In genomic region chr7:149423441-149423970, GRCh38 we compare ENCODE assay signal across 13 cellular contexts. TPM values are rescaled to one million over a fixed set of nuclear protein-coding genes. Genes with fewer than 3 reads are reported as not detected.
A peak's percentile ranks its signal among the peaks of the same experiment; 100 is the strongest.
DNase-seq lines count a peak whose midpoint lies in the region; ATAC-seq and TF ChIP-seq lines count a peak whose summit lies in the region.
"Had no signal": no experiment of that assay in that cellular context is flagged by ENCODE, and none has a peak within 500 bp of the region (broad histone marks: within the 10 kb centered on the region; RNA-seq: fewer than 3 reads in every experiment).

No MANE protein-coding gene starts in this region.

- H3K27ac ChIP-seq in skin epidermis = no peak overlapping the region
- H3K27ac ChIP-seq in OCI-LY7 (ENCODE audit: low read depth, low read length, poor library complexity, severe bottlenecking) = no peak overlapping the region
- H3K27ac ChIP-seq: WERI-Rb-1 had no signal

- peak overlapping the region; percentile 23 for H3K4me3 Mint-ChIP-seq in activated CD4-positive, alpha-beta T cell treated with anti-CD3 and anti-CD28 coated beads, Interleukin-2, amount 10 ng/mL, durations not matched to agents 24 days and 14 days
- peak overlapping the region; percentile 69 for H3K4me3 Mint-ChIP-seq in activated T-helper 17 cell treated with anti-CD3 and anti-CD28 coated beads, Interleukin-2, amount 50 U/mL, for 72 hours

- H3K36me3 ChIP-seq in iPS-15b (ENCODE audit: control insufficient read depth, insufficient read depth, low read length) = no peaks in the 10 kb centered on the region
- no peaks in the 10 kb centered on the region for H3K36me3 ChIP-seq in OCI-LY7 (ENCODE audit: insufficient read depth, low read length)
- H3K36me3 ChIP-seq: WERI-Rb-1 had no signal

- intact Hi-C loops in activated CD4-positive, alpha-beta T cell treated with anti-CD3 and anti-CD28 coated beads, Interleukin-2, amount 10 ng/mL, durations not matched to agents 24 days and 14 days (cut with micrococcal nuclease) = loop anchor here (2.0 kb wide), 2 partner anchors 175 to 297 kb away; partner anchors contain the start of gene ZNF425
- intact Hi-C loops in OCI-LY7 (cut with micrococcal nuclease; ENCODE audit: unreplicated experiment) = loop anchor here (2.0 kb wide), 1 partner anchor 185 kb away; the partner anchor contains the start of gene ZNF212

- H4K20me1 ChIP-seq in OCI-LY7 (ENCODE audit: insufficient read depth, low read length) = no peaks in the 10 kb centered on the region

- H3K9ac ChIP-seq in iPS-15b (ENCODE audit: low read depth, low read length) = no peak overlapping the region

- no peaks in the 10 kb centered on the region for H3K9me2 ChIP-seq in OCI-LY7 (ENCODE audit: insufficient read depth, low read length)

- H3K9me3 ChIP-seq in iPS-15b (ENCODE audit: control insufficient read depth, insufficient read depth, low read length) (no peaks in the 10 kb centered on the region), OCI-LY7 (ENCODE audit: low read length) (no peaks in the 10 kb centered on the region)
- H3K9me3 ChIP-seq: A549, tibial nerve had no signal

- H2AFZ ChIP-seq in OCI-LY7 (ENCODE audit: low read length) = no peak overlapping the region

- no peak overlapping the region for H3K4me2 ChIP-seq in OCI-LY7 (ENCODE audit: low read length)

- no peaks in the 10 kb centered on the region for H3K9me3 Mint-ChIP-seq in activated CD4-positive, alpha-beta T cell treated with anti-CD3 and anti-CD28 coated beads, Interleukin-2, amount 10 ng/mL, durations not matched to agents 24 days and 14 days
- H3K9me3 Mint-ChIP-seq in activated T-helper 17 cell treated with anti-CD3 and anti-CD28 coated beads, Interleukin-2, amount 50 U/mL, for 72 hours = no peaks in the 10 kb centered on the region

- CTCF ChIA-PET in OCI-LY7 (lab: Charles Lee; ENCODE audit: unreplicated experiment) = no interaction called here

- H3K27ac Mint-ChIP-seq in activated CD4-positive, alpha-beta T cell treated with anti-CD3 and anti-CD28 coated beads, Interleukin-2, amount 10 ng/mL, durations not matched to agents 24 days and 14 days = no peak overlapping the region
- no peak overlapping the region for H3K27ac Mint-ChIP-seq in activated T-helper 17 cell treated with anti-CD3 and anti-CD28 coated beads, Interleukin-2, amount 50 U/mL, for 72 hours

- peaks cover 1% of the 10 kb centered on the region for H3K36me3 Mint-ChIP-seq in activated CD4-positive, alpha-beta T cell treated with anti-CD3 and anti-CD28 coated beads, Interleukin-2, amount 10 ng/mL, durations not matched to agents 24 days and 14 days (ENCODE audit: low read depth)
- H3K36me3 Mint-ChIP-seq in activated T-helper 17 cell treated with anti-CD3 and anti-CD28 coated beads, Interleukin-2, amount 50 U/mL, for 72 hours (ENCODE audit: low read depth) = peaks cover 2% of the 10 kb centered on the region

- no peak for DNase-seq in activated CD4-positive, alpha-beta T cell treated with anti-CD3 and anti-CD28 coated beads, Interleukin-2, amount 10 ng/mL, durations not matched to agents 24 days and 14 days
- DNase-seq in activated CD4-positive, alpha-beta T cell treated with anti-CD3 and anti-CD28 coated beads for 1 hour = no peak
- DNase-seq in activated gamma-delta T cell treated with Interleukin-2 at 50 U/mL for 16 hours = no peak
- no peak for DNase-seq in HUDEP-2 (lab: John Stamatoyannopoulos, UW; ENCODE audit: unreplicated experiment in 76 of 76)
- DNase-seq in OCI-LY7 (ENCODE audit: low spot score) = no peak
- DNase-seq: NCI-H2029 treated with DMSO at 0.1 percent for 48 hours, WERI-Rb-1 had no signal

- no TSS peak for BruUV-seq in OCI-LY7 (replicated peaks; lab: Mats Ljungman, UMichigan)

- H3K4me1 Mint-ChIP-seq in activated CD4-positive, alpha-beta T cell treated with anti-CD3 and anti-CD28 coated beads, Interleukin-2, amount 10 ng/mL, durations not matched to agents 24 days and 14 days = peaks cover 5% of the 10 kb centered on the region
- no peaks in the 10 kb centered on the region for H3K4me1 Mint-ChIP-seq in activated T-helper 17 cell treated with anti-CD3 and anti-CD28 coated beads, Interleukin-2, amount 50 U/mL, for 72 hours

- no peak for ATAC-seq in activated T-helper 17 cell treated with anti-CD3 and anti-CD28 coated beads, Interleukin-2, amount 50 U/mL, for 72 hours (replicated peaks)
- ATAC-seq: Panc1 had no signal

- H3K27me3 ChIP-seq in iPS-15b (ENCODE audit: control insufficient read depth, insufficient read depth, low read length) = peaks cover 13% of the 10 kb centered on the region

- no peaks in the 10 kb centered on the region for H3K79me2 ChIP-seq in OCI-LY7 (ENCODE audit: insufficient read depth, low read depth, low read length)

- H3K27me3 Mint-ChIP-seq in activated CD4-positive, alpha-beta T cell treated with anti-CD3 and anti-CD28 coated beads, Interleukin-2, amount 10 ng/mL, durations not matched to agents 24 days and 14 days = peaks cover 6% of the 10 kb centered on the region
- no peaks in the 10 kb centered on the region for H3K27me3 Mint-ChIP-seq in activated T-helper 17 cell treated with anti-CD3 and anti-CD28 coated beads, Interleukin-2, amount 50 U/mL, for 72 hours

- no peak for TF ChIP-seq CTCF in OCI-LY7 (conservative IDR thresholded peaks at IDR 0.05; ENCODE audit: low read length)

- H3K4me3 ChIP-seq in iPS-15b (ENCODE audit: low read depth, low read length) (peak overlapping the region; percentile 56), skin epidermis (peak overlapping the region in 4 of 7 experiments; percentile 31 to 52 (median 46)), OCI-LY7 (ENCODE audit: low read depth, low read length, poor library complexity, severe bottlenecking) (no peak overlapping the region)
- H3K4me3 ChIP-seq: A549 had no signal

- POLR2A ChIA-PET in OCI-LY7 (lab: Charles Lee) = interaction anchor here (0.9 kb wide), 1 partner anchor 19 kb away, joined by 3 read pairs; no protein-coding TSS in a partner anchor

- no peaks in the 10 kb centered on the region for H3K4me1 ChIP-seq in iPS-15b (ENCODE audit: control insufficient read depth, insufficient read depth, low read length)
- H3K4me1 ChIP-seq in OCI-LY7 (ENCODE audit: insufficient read depth, low read length, poor library complexity, severe bottlenecking) = peaks cover 5% of the 10 kb centered on the region
- H3K4me1 ChIP-seq: A549 had no signal

RNA-seq across cellular contexts. Expression of gene ZNF777, which starts 37.4 kb away (rescaled TPM):
- 18.2 and 19.2 TPM in 2 replicates for total RNA-seq in activated CD4-positive, alpha-beta T cell treated with anti-CD3 and anti-CD28 coated beads, Interleukin-2, amount 10 ng/mL, durations not matched to agents 24 days and 14 days
- total RNA-seq in activated T-helper 17 cell treated with anti-CD3 and anti-CD28 coated beads, Interleukin-2, amount 50 U/mL, for 72 hours = 1 to 10 TPM; 5.8 to 9.6 TPM
- 5.2 and 6.2 TPM in 2 replicates for total RNA-seq in OCI-LY7 (2014; rRNA removed; shearing (Covaris generic))
- 9.5 and 10.4 TPM in 2 replicates for total RNA-seq in OCI-LY7 (2022)
